ENCODE assay signal across 1 cellular context in genomic region chr2:112031916-112032582, GRCh38.
TF ChIP-seq lines count a peak whose summit lies in the region.

No MANE protein-coding gene starts in this region.

TF ChIP-seq in IMR-90, 13 proteins besides CTCF, POLR2A, EP300 and RAD21 (continued from another document):
- TF ChIP-seq ELK1 (IDR thresholded peaks at IDR 0.05; ENCODE audit: borderline replicate concordance, low read depth, low read length) = no peak
- no peak for TF ChIP-seq CEBPB (IDR thresholded peaks at IDR 0.05; ENCODE audit: low read depth, low read length)
